In the genomic region with DNA sequence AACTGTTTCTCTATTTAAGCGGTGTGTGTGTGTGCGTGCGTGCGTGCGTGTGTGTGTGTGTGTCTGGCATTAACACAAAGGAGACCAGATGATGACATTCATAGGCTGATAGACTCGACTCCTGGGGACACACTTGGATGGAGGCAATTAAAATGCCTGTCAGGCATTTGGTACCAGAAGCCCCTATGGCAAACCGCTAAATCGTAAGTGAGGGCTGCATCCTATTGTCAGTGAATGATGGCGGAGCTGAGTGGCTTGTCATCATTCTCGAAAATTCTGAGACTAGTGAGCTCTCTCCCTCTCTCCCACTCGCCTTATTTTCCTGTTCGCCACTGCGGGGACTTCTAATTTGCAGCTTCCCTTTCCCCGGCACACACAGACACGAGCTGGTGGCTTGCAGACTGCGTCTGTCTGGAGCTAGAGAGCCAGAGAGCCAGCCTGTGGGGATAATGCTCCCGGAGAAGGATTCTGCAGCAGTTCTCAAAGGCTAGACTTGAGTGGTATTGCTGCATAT, we compare ENCODE assay signal across 9 cellular contexts.
A peak's percentile ranks its signal among the peaks of the same experiment; 100 is the strongest.
DNase-seq lines count a peak whose midpoint lies in the region; ATAC-seq and TF ChIP-seq lines count a peak whose summit lies in the region.
"Had no signal": no experiment of that assay in that cellular context is flagged by ENCODE, and none has a peak within 500 bp of the region (broad histone marks: within the 10 kb centered on the region; RNA-seq: fewer than 3 reads in every experiment).

No MANE protein-coding gene starts in this region.

- H3K27me3 Mint-ChIP-seq in naive B cell (peaks cover under 1 to 5% (median 5%) of the 10 kb centered on the region in 3 donors), progenitor cell of endocrine pancreas (no peaks in the 10 kb centered on the region)
- H3K27me3 Mint-ChIP-seq: IgD-negative memory B cell had no signal

- H3K27ac Mint-ChIP-seq in naive B cell (peak overlapping the region in 1 of 6 donors; percentile 61), progenitor cell of endocrine pancreas (no peak overlapping the region)
- H3K27ac Mint-ChIP-seq: IgD-negative memory B cell had no signal

- no peaks in the 10 kb centered on the region for H3K36me3 Mint-ChIP-seq in naive B cell
- no peaks in the 10 kb centered on the region for H3K36me3 Mint-ChIP-seq in progenitor cell of endocrine pancreas (ENCODE audit: insufficient read depth)
- H3K36me3 Mint-ChIP-seq: IgD-negative memory B cell had no signal

- peaks cover 3 to 12% (median 6%) of the 10 kb centered on the region in 3 donors for H3K4me1 Mint-ChIP-seq in naive B cell
- H3K4me1 Mint-ChIP-seq in progenitor cell of endocrine pancreas (ENCODE audit: low read depth): peaks cover 1% of the 10 kb centered on the region

- peak overlapping the region in 7 of 8 donors; percentile 35 to 88 (median 72) for H3K4me3 Mint-ChIP-seq in naive B cell
- H3K4me3 Mint-ChIP-seq in progenitor cell of endocrine pancreas (ENCODE audit: low read depth): no peak overlapping the region

- H3K27ac ChIP-seq in cingulate gyrus (ENCODE audit: low read depth, low read length): peak overlapping the region; percentile 80

- peak; percentile 65 for DNase-seq in NCI-H2171 (lab: John Stamatoyannopoulos, UW)
- no peak for DNase-seq in naive B cell
- no peak for DNase-seq in COLO829 (ENCODE audit: low spot score)
- DNase-seq in activated CD8-positive, alpha-beta memory T cell treated with anti-CD3 and anti-CD28 coated beads, Interleukin-2, amount 50 U/mL, for 48 hours: no peak
- DNase-seq in progenitor cell of endocrine pancreas (ENCODE audit: low spot score, unreplicated experiment): no peak

- no peak for TF ChIP-seq CTCF in progenitor cell of endocrine pancreas (IDR thresholded peaks at IDR 0.05; ENCODE audit: unreplicated experiment)

- no peaks in the 10 kb centered on the region for H3K36me3 ChIP-seq in ES-I3 (ENCODE audit: insufficient read depth, low read length)

- H3K9ac ChIP-seq in ES-I3 (ENCODE audit: low read depth, low read length): peak overlapping the region; percentile 11; the same call in 1 of the 2 replicates

- ATAC-seq in naive B cell (ENCODE audit: low read depth in 2 of 2): peak in 1 of 2 donors; percentile 9
- ATAC-seq in GM18861 (IDR thresholded peaks at IDR 0.05; ENCODE audit: unreplicated experiment): no peak

- H3K9me3 Mint-ChIP-seq in naive B cell (no peaks in the 10 kb centered on the region), progenitor cell of endocrine pancreas (ENCODE audit: low read depth) (no peaks in the 10 kb centered on the region)
- H3K9me3 Mint-ChIP-seq: IgD-negative memory B cell had no signal

- peaks cover 11% of the 10 kb centered on the region for H3K4me1 ChIP-seq in ES-I3 (ENCODE audit: insufficient read depth, low read length)

- no peaks in the 10 kb centered on the region for H3K9me3 ChIP-seq in ES-I3 (ENCODE audit: control insufficient read depth, insufficient read depth, low read length)
